In the genomic region with DNA sequence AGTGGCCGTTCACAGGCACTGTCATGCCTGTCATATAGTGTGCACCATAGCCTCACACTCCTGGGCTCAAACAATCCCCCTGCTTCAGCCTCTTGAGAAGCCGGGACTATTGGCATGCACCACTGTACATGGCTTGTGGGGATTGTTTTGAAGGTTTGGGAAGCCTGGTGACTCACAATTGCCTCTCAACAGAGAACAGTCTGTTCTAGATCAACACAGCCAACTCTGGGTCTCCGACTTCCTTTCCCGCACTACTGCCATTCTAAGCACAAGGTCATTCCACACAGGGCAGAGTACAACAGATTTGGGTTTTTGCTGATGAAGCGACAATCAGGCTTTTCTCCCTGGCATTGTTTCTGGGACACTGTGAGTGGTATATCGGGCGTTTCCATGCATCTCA, we compare ENCODE assay signal across 1 cellular context.
TF ChIP-seq lines count a peak whose summit lies in the region.

No MANE protein-coding gene starts in this region.

TF ChIP-seq in K562, 482 proteins besides CTCF, POLR2A, EP300 and RAD21 (continued from another document):
- TF ChIP-seq PTTG1 (tag; IDR thresholded peaks at IDR 0.05; ENCODE audit: low read depth) (no peak), ATF2 (CRISPR knock-in tag; IDR thresholded peaks at IDR 0.05) (no peak), ZNF77 (CRISPR knock-in tag; IDR thresholded peaks at IDR 0.05) (no peak), ZNF316 (IDR thresholded peaks at IDR 0.05) (peak; percentile 64)
